Comparison of ENCODE assay signal across 1 cellular context in the genomic region with DNA sequence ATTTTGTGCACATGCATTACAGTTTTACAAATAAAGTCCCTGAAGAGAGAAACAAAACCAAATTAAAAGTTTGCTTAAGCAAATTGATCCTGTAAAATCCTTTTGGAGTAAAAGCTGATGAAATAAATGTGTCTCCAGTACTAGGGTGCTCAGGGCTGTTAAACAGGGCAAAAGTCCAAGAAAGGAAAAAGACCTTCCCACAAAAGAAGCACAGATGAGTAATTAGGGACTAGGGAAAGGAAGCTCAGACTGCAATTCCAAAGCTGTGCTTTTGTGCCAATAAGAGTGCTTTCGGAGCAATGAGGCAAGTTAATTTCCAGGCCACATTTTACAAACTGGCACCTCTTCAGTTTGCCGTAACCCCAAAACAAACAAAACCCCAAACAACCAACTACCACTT.
TF ChIP-seq lines count a peak whose summit lies in the region.

No MANE protein-coding gene starts in this region.

TF ChIP-seq in SK-N-SH treated with all-trans-retinoic acid at 6 μM for 48 hours, 23 proteins besides CTCF, POLR2A, EP300 and RAD21 (continued from another document):
- TF ChIP-seq BACH2 (CRISPR knock-in tag; IDR thresholded peaks at IDR 0.05; ENCODE audit: borderline replicate concordance) (no peak), PATZ1 (CRISPR knock-in tag; IDR thresholded peaks at IDR 0.05; ENCODE audit: borderline replicate concordance) (no peak), GLIS3 (CRISPR knock-in tag; IDR thresholded peaks at IDR 0.05) (no peak), ZNF565 (CRISPR knock-in tag; conservative IDR thresholded peaks at IDR 0.05; ENCODE audit: low read depth) (no peak), TOX (CRISPR knock-in tag; IDR thresholded peaks at IDR 0.05; ENCODE audit: borderline replicate concordance) (no peak), ISL1 (CRISPR knock-in tag; IDR thresholded peaks at IDR 0.05) (no peak), TCF4 (CRISPR knock-in tag; IDR thresholded peaks at IDR 0.05; ENCODE audit: borderline replicate concordance) (no peak), RARB (CRISPR knock-in tag; IDR thresholded peaks at IDR 0.05) (no peak), CSDC2 (CRISPR knock-in tag; IDR thresholded peaks at IDR 0.05) (no peak), ZNF8 (CRISPR knock-in tag; IDR thresholded peaks at IDR 0.05) (no peak), ZC3H10 (CRISPR knock-in tag; IDR thresholded peaks at IDR 0.05) (no peak), ARNTL (CRISPR knock-in tag; IDR thresholded peaks at IDR 0.05; ENCODE audit: borderline replicate concordance, low read depth) (no peak)
- TF ChIP-seq, protein P1, sequence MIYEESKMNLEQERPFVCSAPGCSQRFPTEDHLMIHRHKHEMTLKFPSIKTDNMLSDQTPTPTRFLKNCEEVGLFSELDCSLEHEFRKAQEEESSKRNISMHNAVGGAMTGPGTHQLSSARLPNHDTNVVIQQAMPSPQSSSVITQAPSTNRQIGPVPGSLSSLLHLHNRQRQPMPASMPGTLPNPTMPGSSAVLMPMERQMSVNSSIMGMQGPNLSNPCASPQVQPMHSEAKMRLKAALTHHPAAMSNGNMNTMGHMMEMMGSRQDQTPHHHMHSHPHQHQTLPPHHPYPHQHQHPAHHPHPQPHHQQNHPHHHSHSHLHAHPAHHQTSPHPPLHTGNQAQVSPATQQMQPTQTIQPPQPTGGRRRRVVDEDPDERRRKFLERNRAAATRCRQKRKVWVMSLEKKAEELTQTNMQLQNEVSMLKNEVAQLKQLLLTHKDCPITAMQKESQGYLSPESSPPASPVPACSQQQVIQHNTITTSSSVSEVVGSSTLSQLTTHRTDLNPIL (CRISPR knock-in tag; IDR thresholded peaks at IDR 0.05; ENCODE audit: low read depth): no peak
